In the genomic region with DNA sequence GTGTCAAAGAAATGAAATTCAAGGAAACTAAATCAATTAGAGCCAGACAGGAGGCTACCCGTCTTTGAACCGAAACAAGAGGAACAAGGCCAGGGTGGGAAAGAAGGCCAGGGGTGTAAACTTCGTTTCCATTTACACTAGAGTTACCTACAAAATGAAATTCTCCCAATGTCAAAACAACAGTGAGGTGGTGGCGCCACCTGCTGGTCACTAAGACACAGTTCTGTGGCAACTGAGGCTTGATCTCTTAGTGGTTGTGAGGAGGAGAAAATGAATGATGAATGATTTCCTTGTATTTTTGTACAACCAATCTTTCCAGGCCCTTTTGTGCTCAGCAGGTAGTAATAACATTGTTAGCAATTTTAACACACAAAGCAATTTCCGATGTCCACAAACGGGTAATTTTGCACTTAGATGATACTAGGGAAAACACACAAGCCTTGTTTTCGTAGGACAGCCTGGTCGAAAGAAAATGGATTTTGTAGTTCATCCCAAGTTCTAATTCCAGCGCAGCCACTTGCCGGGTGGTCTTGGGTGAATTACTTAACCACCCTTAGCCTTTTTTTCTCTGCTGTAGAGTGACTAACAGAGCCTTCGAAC, we compare ENCODE assay signal across 8 cellular contexts. TPM values are rescaled to one million over a fixed set of nuclear protein-coding genes. Genes with fewer than 3 reads are reported as not detected.
DNase-seq lines count a peak whose midpoint lies in the region; ATAC-seq and TF ChIP-seq lines count a peak whose summit lies in the region.

No MANE protein-coding gene starts in this region.

- peak; percentile 59 for ATAC-seq in GM19455 (IDR thresholded peaks at IDR 0.05; ENCODE audit: unreplicated experiment)

- H3K9me3 Mint-ChIP-seq in activated naive CD4-positive, alpha-beta T cell treated with anti-CD3 and anti-CD28 coated beads for 36 hours = no peaks in the 10 kb centered on the region
- H3K9me3 Mint-ChIP-seq in glutamatergic neuron (ENCODE audit: unreplicated experiment) = peaks cover 7% of the 10 kb centered on the region

- H3K4me3 Mint-ChIP-seq in activated naive CD4-positive, alpha-beta T cell treated with anti-CD3 and anti-CD28 coated beads for 36 hours = no peak overlapping the region
- H3K4me3 Mint-ChIP-seq in glutamatergic neuron (ENCODE audit: unreplicated experiment) = no peak overlapping the region

- DNase-seq in NAMALWA (ENCODE audit: low spot score) (peak; percentile 83), SK-N-DZ (ENCODE audit: low spot score) (peak; percentile 72), glutamatergic neuron (peak; percentile 81), posterior cingulate gyrus (peak; percentile 41 to 95 (median 75)), ureter (ENCODE audit: low spot score) (peak; percentile 61)
- peak; percentile 83 for DNase-seq in activated naive CD4-positive, alpha-beta T cell treated with anti-CD3 and anti-CD28 coated beads for 36 hours

- no peaks in the 10 kb centered on the region for H3K36me3 Mint-ChIP-seq in activated naive CD4-positive, alpha-beta T cell treated with anti-CD3 and anti-CD28 coated beads for 36 hours (ENCODE audit: low read depth)
- no peaks in the 10 kb centered on the region for H3K36me3 Mint-ChIP-seq in glutamatergic neuron (ENCODE audit: unreplicated experiment)

- H3K27ac Mint-ChIP-seq in activated naive CD4-positive, alpha-beta T cell treated with anti-CD3 and anti-CD28 coated beads for 36 hours = no peak overlapping the region
- no peak overlapping the region for H3K27ac Mint-ChIP-seq in glutamatergic neuron (ENCODE audit: unreplicated experiment)

- H3K4me1 Mint-ChIP-seq in activated naive CD4-positive, alpha-beta T cell treated with anti-CD3 and anti-CD28 coated beads for 36 hours (ENCODE audit: low read depth) = peaks cover 7% of the 10 kb centered on the region
- peaks cover 5% of the 10 kb centered on the region for H3K4me1 Mint-ChIP-seq in glutamatergic neuron (ENCODE audit: low read depth, unreplicated experiment)

- CTCF ChIA-PET in activated naive CD4-positive, alpha-beta T cell treated with anti-CD3 and anti-CD28 coated beads for 36 hours (lab: Charles Lee) = interaction anchor here (0.6 to 3.8 kb wide), 23 partner anchors 24 to 1884 kb away, joined by 3 to 23 read pairs (median 4); no protein-coding TSS in a partner anchor

- peak; percentile 82 for TF ChIP-seq CTCF in C4-2B (conservative IDR thresholded peaks at IDR 0.05)
- TF ChIP-seq CTCF in glutamatergic neuron (IDR thresholded peaks at IDR 0.05; ENCODE audit: partially characterized antibody, unreplicated experiment) = peak; percentile 96

- intact Hi-C loops in activated naive CD4-positive, alpha-beta T cell treated with anti-CD3 and anti-CD28 coated beads for 36 hours (cut with micrococcal nuclease) = loop anchor here (1.0 to 10.0 kb wide), 7 partner anchors 24 to 770 kb away; no protein-coding TSS in a partner anchor
- intact Hi-C loops in posterior cingulate gyrus (cut with DNase I) = loop anchor here (2.0 to 5.0 kb wide), 2 partner anchors 406 to 507 kb away; no protein-coding TSS in a partner anchor

- H3K27ac ChIP-seq in C4-2B = no peak overlapping the region

- H3K27me3 Mint-ChIP-seq in activated naive CD4-positive, alpha-beta T cell treated with anti-CD3 and anti-CD28 coated beads for 36 hours (ENCODE audit: low read depth) = no peaks in the 10 kb centered on the region
- peaks cover 2% of the 10 kb centered on the region for H3K27me3 Mint-ChIP-seq in glutamatergic neuron (ENCODE audit: unreplicated experiment)

RNA-seq across cellular contexts. Expression of a gene that starts 54.8 kb away (rescaled TPM):
- 329 and 331 TPM in 2 replicates for polyA plus RNA-seq in SK-N-DZ (2014; cell fraction: cytosol; rRNA removed)
- 161 and 256 TPM in 2 replicates for polyA plus RNA-seq in SK-N-DZ (2014; cell fraction: nucleus; rRNA removed)
- total RNA-seq in activated naive CD4-positive, alpha-beta T cell treated with anti-CD3 and anti-CD28 coated beads for 36 hours = 100 to 1,000 TPM; 281 to 297 TPM
- total RNA-seq in glutamatergic neuron (ENCODE audit: unreplicated experiment) = 93.7 TPM
- total RNA-seq in ureter = 192 TPM
